8 cellular contexts compared by ENCODE assay signal in the genomic region with DNA sequence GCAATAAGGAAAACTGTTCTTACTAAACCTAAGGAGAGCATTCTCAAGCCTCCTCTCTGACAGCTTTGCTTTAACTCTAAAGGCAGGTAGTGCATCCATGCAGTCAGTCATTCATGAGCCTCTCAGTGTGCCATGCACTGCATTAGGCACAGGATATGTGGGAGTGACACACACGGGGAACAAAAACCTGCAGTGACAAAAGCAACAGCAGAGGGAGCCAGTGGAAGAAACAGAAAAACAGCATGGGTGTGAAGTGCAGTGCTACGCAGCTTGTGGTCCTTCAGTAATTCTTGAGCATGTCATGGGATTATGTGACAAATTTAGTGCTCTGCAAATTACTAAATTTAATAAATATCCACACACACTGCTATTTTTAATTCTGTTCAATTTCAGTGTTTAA.
DNase-seq lines count a peak whose midpoint lies in the region; ATAC-seq and TF ChIP-seq lines count a peak whose summit lies in the region.

No MANE protein-coding gene starts in this region.

- H3K36me3 Mint-ChIP-seq in natural killer cell (no peaks in the 10 kb centered on the region), immature natural killer cell (peaks cover 0 to 26% (median 12%) of the 10 kb centered on the region in 3 donors)
- no peaks in the 10 kb centered on the region for H3K36me3 Mint-ChIP-seq in natural killer cell treated with Interleukin-12 subunit alpha and Interleukin-12 subunit beta and Interleukin-15 and Interleukin-18, amount 100 ng/mL, for 72 hours

- no peaks in the 10 kb centered on the region for H3K27me3 ChIP-seq in IMR-90 (ENCODE audit: control insufficient read depth, insufficient read depth, low read length)
- H3K27me3 ChIP-seq in mesendoderm (ENCODE audit: insufficient read depth, low read length, poor library complexity), result no peaks in the 10 kb centered on the region

- BruUV-seq in IMR-90 (replicated peaks; lab: Mats Ljungman, UMichigan), result no TSS peak

- peaks cover 1% of the 10 kb centered on the region; the same call in 1 of the 2 replicates for H3K36me3 ChIP-seq in IMR-90 (ENCODE audit: control insufficient read depth, insufficient read depth, low read length)
- H3K36me3 ChIP-seq in mesendoderm (ENCODE audit: control insufficient read depth, insufficient read depth, low read length), result no peaks in the 10 kb centered on the region

- H2AK9ac ChIP-seq in IMR-90 (replicated peaks; ENCODE audit: low read depth, low read length, poor library complexity), result peak overlapping the region; percentile 22

- H3K9me3 Mint-ChIP-seq in natural killer cell (no peaks in the 10 kb centered on the region), immature natural killer cell (no peaks in the 10 kb centered on the region)
- H3K9me3 Mint-ChIP-seq in natural killer cell treated with Interleukin-12 subunit alpha and Interleukin-12 subunit beta and Interleukin-15 and Interleukin-18, amount 100 ng/mL, for 72 hours, result no peaks in the 10 kb centered on the region

- CTCF ChIA-PET in IMR-90 (lab: Yijun Ruan, JAX), result interaction anchor here (0.9 to 1.0 kb wide), 2 partner anchors 9 to 42 kb away, joined by 3 to 7 read pairs; no protein-coding TSS in a partner anchor

- H3K27ac ChIP-seq in IMR-90 (ENCODE audit: insufficient read depth, low read length) (no peak overlapping the region), mesendoderm (ENCODE audit: low read depth, low read length) (no peak overlapping the region)

- no peak overlapping the region for H4K91ac ChIP-seq in IMR-90 (ENCODE audit: insufficient read depth, low read depth, low read length)

- H4K20me1 ChIP-seq in IMR-90 (ENCODE audit: insufficient read depth, low read length), result no peaks in the 10 kb centered on the region

- WGBS in IMR-90 (ENCODE audit: extremely low coverage in 2 of 2, insufficient read length in 1 of 2), 2 experiments, result 11% methylated on average over 1 of the region's 2 CpGs; no CpG with 5 or more reads in 1 of the 2 experiments
- WGBS in mesendoderm (ENCODE audit: extremely low coverage, insufficient coverage, low lambda C conversion rate), result no CpG with 5 or more reads among the region's 2 CpGs

- H2BK120ac ChIP-seq in IMR-90 (ENCODE audit: low read depth, low read length), result no peak overlapping the region
- H2BK120ac ChIP-seq in mesendoderm (ENCODE audit: low read depth, low read length), result no peak overlapping the region

- TF ChIP-seq RAD21 in IMR-90 (IDR thresholded peaks at IDR 0.05; ENCODE audit: low read length), result peak; percentile 35; the same call in 1 of the 2 replicates

- H4K8ac ChIP-seq in IMR-90 (ENCODE audit: low read depth in 2 of 2, low read length in 2 of 2) (no peak overlapping the region), mesendoderm (ENCODE audit: low read depth, low read length) (no peak overlapping the region)

- H3K27ac Mint-ChIP-seq in natural killer cell (no peak overlapping the region), immature natural killer cell (no peak overlapping the region)
- H3K27ac Mint-ChIP-seq in natural killer cell treated with Interleukin-12 subunit alpha and Interleukin-12 subunit beta and Interleukin-15 and Interleukin-18, amount 100 ng/mL, for 72 hours, result no peak overlapping the region

- no peak overlapping the region for H2BK5ac ChIP-seq in IMR-90 (ENCODE audit: low read depth, low read length, poor library complexity, severe bottlenecking)
- no peak overlapping the region for H2BK5ac ChIP-seq in mesendoderm (ENCODE audit: low read length)

- no peaks in the 10 kb centered on the region for H3K79me2 ChIP-seq in mesendoderm (ENCODE audit: control insufficient read depth, insufficient read depth, low read length)

- H3K18ac ChIP-seq in IMR-90 (ENCODE audit: low read depth, low read length) (no peak overlapping the region), mesendoderm (ENCODE audit: low read length) (no peak overlapping the region)

- H3K79me1 ChIP-seq in IMR-90 (ENCODE audit: low read depth in 1 of 2, low read length in 2 of 2), result no peaks in the 10 kb centered on the region
- H3K79me1 ChIP-seq in mesendoderm (ENCODE audit: low read length), result no peaks in the 10 kb centered on the region

- H3K27me3 Mint-ChIP-seq in natural killer cell (ENCODE audit: low read depth in 2 of 2), result no peaks in the 10 kb centered on the region
- H3K27me3 Mint-ChIP-seq in natural killer cell treated with Interleukin-12 subunit alpha and Interleukin-12 subunit beta and Interleukin-15 and Interleukin-18, amount 100 ng/mL, for 72 hours, result no peaks in the 10 kb centered on the region
- no peaks in the 10 kb centered on the region for H3K27me3 Mint-ChIP-seq in immature natural killer cell (ENCODE audit: low read depth in 3 of 3)

- no peak overlapping the region for H3K14ac ChIP-seq in IMR-90 (replicated peaks; ENCODE audit: low read depth, low read length)

- H3K4me3 Mint-ChIP-seq in natural killer cell, result no peak overlapping the region
- no peak overlapping the region for H3K4me3 Mint-ChIP-seq in natural killer cell treated with Interleukin-12 subunit alpha and Interleukin-12 subunit beta and Interleukin-15 and Interleukin-18, amount 100 ng/mL, for 72 hours
- no peak overlapping the region for H3K4me3 Mint-ChIP-seq in immature natural killer cell

- no peaks in the 10 kb centered on the region; the same call in 1 of the 2 replicates for H3K4me1 ChIP-seq in IMR-90 (ENCODE audit: control insufficient read depth, insufficient read depth, low read length)
- H3K4me1 ChIP-seq in mesendoderm (ENCODE audit: control insufficient read depth, low read depth, low read length), result no peaks in the 10 kb centered on the region

- no peak overlapping the region for H2AK5ac ChIP-seq in IMR-90 (ENCODE audit: low read depth, low read length)
- H2AK5ac ChIP-seq in mesendoderm (ENCODE audit: low read length), result no peak overlapping the region

- intact Hi-C loops in natural killer cell (cut with micrococcal nuclease) (no loop called here), IMR-90 (cut with micrococcal nuclease) (loop anchor here (1.0 to 10.0 kb wide), 4 partner anchors 93 to 799 kb away; no protein-coding TSS in a partner anchor)

- H3K4me3 ChIP-seq in IMR-90 (ENCODE audit: insufficient read depth, low read depth, low read length), result no peak overlapping the region
- no peak overlapping the region for H3K4me3 ChIP-seq in mesendoderm (ENCODE audit: low read length)

- H3K23ac ChIP-seq in IMR-90 (ENCODE audit: low read depth, low read length), result no peak overlapping the region
- H3K23ac ChIP-seq in mesendoderm (ENCODE audit: low read length), result no peak overlapping the region

- H3K9me3 ChIP-seq in IMR-90 (ENCODE audit: control insufficient read depth, insufficient read depth, low read length), result no peaks in the 10 kb centered on the region

- no peak overlapping the region for H2AFZ ChIP-seq in IMR-90 (replicated peaks; ENCODE audit: low read length, poor library complexity)

- no peak overlapping the region for H3K56ac ChIP-seq in IMR-90 (ENCODE audit: extremely low read depth, insufficient read depth, low read length)
- H3K56ac ChIP-seq in mesendoderm (ENCODE audit: low read length), result no peak overlapping the region

- no peaks in the 10 kb centered on the region for H3K9me1 ChIP-seq in IMR-90 (ENCODE audit: insufficient read depth, low read length)

- no peak overlapping the region for H3K9ac ChIP-seq in IMR-90 (ENCODE audit: low read depth, low read length)
- no peak overlapping the region for H3K9ac ChIP-seq in mesendoderm (ENCODE audit: low read length)

- DNase-seq in natural killer cell (no peak), IMR-90 (peak; percentile 30), RPMI8226 (peak; percentile 35), ecto neural progenitor cell (ENCODE audit: low spot score) (peak; percentile 57), mesendoderm (peak; percentile 82), immature natural killer cell (no peak)
- DNase-seq in natural killer cell treated with Interleukin-12 subunit alpha and Interleukin-12 subunit beta and Interleukin-15 and Interleukin-18, amount 100 ng/mL, for 72 hours (ENCODE audit: low spot score), result no peak

- H3K4me2 ChIP-seq in IMR-90 (ENCODE audit: low read depth, low read length) (no peak overlapping the region), mesendoderm (ENCODE audit: low read length) (no peak overlapping the region)

- TF ChIP-seq POLR2A in IMR-90 (IDR thresholded peaks at IDR 0.05; ENCODE audit: low read depth, low read length), result no peak

- H4K5ac ChIP-seq in IMR-90 (ENCODE audit: low read depth, low read length), result no peak overlapping the region
- no peak overlapping the region for H4K5ac ChIP-seq in mesendoderm (ENCODE audit: low read length)

- TF ChIP-seq CTCF in natural killer cell (IDR thresholded peaks at IDR 0.05), result no peak
- peak; percentile 44 for TF ChIP-seq CTCF in IMR-90 (conservative IDR thresholded peaks at IDR 0.05; ENCODE audit: low read depth, low read length)

- dilution Hi-C loops in IMR-90 (cut with HindIII; ENCODE audit: low sequenced_read_pairs, unreplicated experiment), result no loop called here

- ATAC-seq in natural killer cell (peak in 2 of 3 donors; percentile 31 to 48), IMR-90 (ENCODE audit: low read depth) (peak; percentile 61; the same call in 1 of the 2 replicates), HG02642 (IDR thresholded peaks at IDR 0.05; ENCODE audit: poor library complexity, unreplicated experiment) (no peak)
- ATAC-seq in natural killer cell treated with Interleukin-12 subunit alpha and Interleukin-12 subunit beta and Interleukin-15 and Interleukin-18, amount 100 ng/mL, for 72 hours, result no peak

- no peak overlapping the region for H2BK15ac ChIP-seq in IMR-90 (ENCODE audit: low read depth, low read length)
- H2BK15ac ChIP-seq in mesendoderm (replicated peaks; ENCODE audit: low read depth), result no peak overlapping the region

- H3K4ac ChIP-seq in IMR-90 (ENCODE audit: low read depth, low read length), result no peak overlapping the region
- H3K4ac ChIP-seq in mesendoderm (ENCODE audit: low read depth, low read length), result no peak overlapping the region

- H2BK20ac ChIP-seq in IMR-90 (ENCODE audit: low read depth, low read length), result no peak overlapping the region

- POLR2A ChIA-PET in IMR-90 (lab: Charles Lee; ENCODE audit: unreplicated experiment), result no interaction called here

- H3K4me1 Mint-ChIP-seq in natural killer cell (no peaks in the 10 kb centered on the region), immature natural killer cell (no peaks in the 10 kb centered on the region)
- no peaks in the 10 kb centered on the region for H3K4me1 Mint-ChIP-seq in natural killer cell treated with Interleukin-12 subunit alpha and Interleukin-12 subunit beta and Interleukin-15 and Interleukin-18, amount 100 ng/mL, for 72 hours (ENCODE audit: low read depth in 2 of 2)

- in situ Hi-C loops in IMR-90 (cut with MboI; ENCODE audit: low sequenced_read_pairs), result loop anchor here (10.0 kb wide), 1 partner anchor 171 kb away; no protein-coding TSS in a partner anchor

TF ChIP-seq in IMR-90, 13 proteins besides CTCF, POLR2A, EP300 and RAD21 (continues in another document):
- TF ChIP-seq, protein P1, sequence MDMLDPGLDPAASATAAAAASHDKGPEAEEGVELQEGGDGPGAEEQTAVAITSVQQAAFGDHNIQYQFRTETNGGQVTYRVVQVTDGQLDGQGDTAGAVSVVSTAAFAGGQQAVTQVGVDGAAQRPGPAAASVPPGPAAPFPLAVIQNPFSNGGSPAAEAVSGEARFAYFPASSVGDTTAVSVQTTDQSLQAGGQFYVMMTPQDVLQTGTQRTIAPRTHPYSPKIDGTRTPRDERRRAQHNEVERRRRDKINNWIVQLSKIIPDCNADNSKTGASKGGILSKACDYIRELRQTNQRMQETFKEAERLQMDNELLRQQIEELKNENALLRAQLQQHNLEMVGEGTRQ (IDR thresholded peaks at IDR 0.05; ENCODE audit: low read depth, low read length), result no peak

Comparison
In these comparisons a context has a peak if more than half of its experiments do, and no peak if none do; other contexts are left out.
1. ATAC-seq: peak in natural killer cell (2 of 3) and IMR-90 (single experiment); none in natural killer cell treated with Interleukin-12 subunit alpha and Interleukin-12 subunit beta and Interleukin-15 and Interleukin-18, amount 100 ng/mL, for 72 hours (0 of 2) and HG02642 (single experiment).
2. DNase-seq: peak in IMR-90 (single experiment), RPMI8226 (single experiment), ecto neural progenitor cell (single experiment) and mesendoderm (single experiment); none in natural killer cell (single experiment), natural killer cell treated with Interleukin-12 subunit alpha and Interleukin-12 subunit beta and Interleukin-15 and Interleukin-18, amount 100 ng/mL, for 72 hours (single experiment) and immature natural killer cell (0 of 3).